ENCODE assay signal across 1 cellular context in the genomic region with DNA sequence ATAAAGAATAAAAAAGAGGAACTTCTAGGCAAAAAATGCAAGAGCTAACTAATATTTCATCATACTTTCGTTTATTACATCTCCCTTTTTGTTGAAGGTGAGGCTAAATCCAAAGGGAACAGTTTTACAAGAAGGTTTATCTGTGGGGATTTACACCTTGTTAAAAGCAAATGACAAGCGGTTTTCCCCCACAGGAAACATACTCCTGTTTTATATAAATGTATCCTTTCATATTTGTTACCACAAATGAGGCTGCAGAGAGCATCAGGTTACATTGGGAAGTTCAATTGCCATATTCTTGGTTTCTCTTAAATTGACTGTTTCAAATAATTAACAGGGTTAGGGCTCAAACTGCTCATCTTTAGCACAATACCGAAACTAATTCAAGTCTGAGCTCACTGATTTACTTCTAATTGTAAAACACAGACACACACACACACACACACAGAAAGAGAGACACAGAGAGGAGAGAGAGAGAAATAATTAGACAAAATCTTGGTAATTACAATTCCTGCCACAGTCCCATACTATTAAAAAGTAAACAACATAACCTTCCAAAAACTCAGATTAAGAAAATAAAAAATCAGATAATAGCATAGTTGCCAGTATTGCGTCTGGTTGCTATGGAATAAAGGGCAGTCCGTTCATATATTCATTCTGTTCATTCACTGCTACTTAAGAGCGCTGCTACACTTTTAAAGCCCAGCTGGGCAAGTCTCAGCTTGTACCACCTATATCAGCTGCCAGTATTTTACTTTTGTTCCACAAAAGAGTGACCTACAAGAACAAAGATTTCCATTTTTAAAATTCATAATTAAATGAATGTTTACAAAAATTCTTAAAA.
TF ChIP-seq lines count a peak whose summit lies in the region.

No MANE protein-coding gene starts in this region.

TF ChIP-seq in WTC11, 78 proteins besides CTCF, POLR2A, EP300 and RAD21 (continued from another document):
- no peak for TF ChIP-seq STAT6 (CRISPR knock-in tag; conservative IDR thresholded peaks at IDR 0.05; ENCODE audit: low read depth)
